In the genomic region with DNA sequence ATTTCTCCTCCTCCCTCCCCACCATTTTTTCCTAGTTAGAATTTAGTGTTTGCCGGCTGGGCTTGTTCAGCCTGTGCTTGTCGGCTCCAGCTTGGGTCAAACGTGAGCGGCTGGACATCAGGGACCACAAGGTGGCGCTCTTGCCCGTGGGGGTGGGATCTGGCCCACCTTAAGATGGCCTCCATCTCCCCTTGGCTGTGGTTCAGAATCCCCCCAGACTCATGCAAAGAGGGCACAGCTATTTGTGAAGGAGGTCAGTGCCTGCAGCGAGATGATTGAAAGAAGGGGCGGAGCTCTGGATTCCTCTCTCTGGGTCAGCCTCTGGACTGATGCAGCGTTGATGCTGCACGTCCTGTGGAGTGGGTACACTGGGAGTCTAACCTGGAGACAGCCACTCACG, we compare ENCODE assay signal across 8 cellular contexts.
A peak's percentile ranks its signal among the peaks of the same experiment; 100 is the strongest.
DNase-seq lines count a peak whose midpoint lies in the region; ATAC-seq and TF ChIP-seq lines count a peak whose summit lies in the region.

No MANE protein-coding gene starts in this region.

- H3K36me3 Mint-ChIP-seq in activated T-helper 2 cell treated with anti-CD3 and anti-CD28 coated beads, Interferon-gamma antibody, Interleukin-2, Interleukin-4, amounts not matched to agents 10 μg/mL and 5 μg/mL and 100 μg/mL, durations not matched to agents 14 hours and 24 hours and 36 hours (ENCODE audit: low read depth) = no peaks in the 10 kb centered on the region

- H3K9me3 Mint-ChIP-seq in activated T-helper 2 cell treated with anti-CD3 and anti-CD28 coated beads, Interferon-gamma antibody, Interleukin-2, Interleukin-4, amounts not matched to agents 10 μg/mL and 5 μg/mL and 100 μg/mL, durations not matched to agents 14 hours and 24 hours and 36 hours = no peaks in the 10 kb centered on the region

- TF ChIP-seq CTCF in adrenal gland (IDR thresholded peaks at IDR 0.05) = peak; percentile 27 to 59 (median 48)
- TF ChIP-seq CTCF in upper lobe of left lung (IDR thresholded peaks at IDR 0.05) = peak in 5 of 6 experiments; percentile 20 to 42 (median 39)

- intact Hi-C loops in adrenal gland (cut with DNase I) = no loop called here
- intact Hi-C loops in activated T-helper 2 cell treated with anti-CD3 and anti-CD28 coated beads, Interferon-gamma antibody, Interleukin-2, Interleukin-4, amounts not matched to agents 10 μg/mL and 5 μg/mL and 100 μg/mL, durations not matched to agents 14 hours and 24 hours and 36 hours (cut with micrococcal nuclease) = no loop called here

- H3K27me3 ChIP-seq in adrenal gland (no peaks in the 10 kb centered on the region), upper lobe of left lung (no peaks in the 10 kb centered on the region)

- TF ChIP-seq POLR2A in adrenal gland (IDR thresholded peaks at IDR 0.05) = no peak
- TF ChIP-seq POLR2A in upper lobe of left lung (IDR thresholded peaks at IDR 0.05) = no peak

- peaks cover 2% of the 10 kb centered on the region for H3K4me1 Mint-ChIP-seq in activated T-helper 2 cell treated with anti-CD3 and anti-CD28 coated beads, Interferon-gamma antibody, Interleukin-2, Interleukin-4, amounts not matched to agents 10 μg/mL and 5 μg/mL and 100 μg/mL, durations not matched to agents 14 hours and 24 hours and 36 hours (ENCODE audit: low read depth)

- H3K27me3 Mint-ChIP-seq in activated T-helper 2 cell treated with anti-CD3 and anti-CD28 coated beads, Interferon-gamma antibody, Interleukin-2, Interleukin-4, amounts not matched to agents 10 μg/mL and 5 μg/mL and 100 μg/mL, durations not matched to agents 14 hours and 24 hours and 36 hours (ENCODE audit: low read depth) = no peaks in the 10 kb centered on the region

- 36 to 48% (median 40%) methylated on average over 10 to 11 of the region's 11 CpGs for WGBS in adrenal gland, 4 donors
- WGBS in upper lobe of left lung, 2 donors = 26 to 32% methylated on average over 11 of the region's 11 CpGs

- ATAC-seq in upper lobe of left lung (ENCODE audit: low FRiP score in 2 of 2) = peak in 1 of 2 donors; percentile 37
- no peak for ATAC-seq in HG03442 (IDR thresholded peaks at IDR 0.05; ENCODE audit: unreplicated experiment)

- no peaks in the 10 kb centered on the region for H3K9me3 ChIP-seq in adrenal gland (replicated peaks in 1 of 3)
- peaks cover 0 to 4% (median 2%) of the 10 kb centered on the region in 4 donors for H3K9me3 ChIP-seq in upper lobe of left lung

- DNase-seq in activated T-cell treated with anti-CD3 and anti-CD28 coated beads, Interleukin-2, amount 50 U/mL, for 48 hours = peak; percentile 33 to 39
- DNase-seq in activated T-cell treated with anti-CD3 and anti-CD28 coated beads for 4 hours (no peak), adrenal gland (peak in 5 of 7 donors; percentile 10 to 53 (median 14)), islet precursor cell (peak; percentile 81), upper lobe of left lung (peak in 1 of 2 donors; percentile 20), NCI-H2029 (lab: John Stamatoyannopoulos, UW) (no peak)
- no peak for DNase-seq in activated T-helper 2 cell treated with anti-CD3 and anti-CD28 coated beads, Interferon-gamma antibody, Interleukin-2, Interleukin-4, amounts not matched to agents 10 μg/mL and 5 μg/mL and 100 μg/mL, durations not matched to agents 14 hours and 24 hours and 36 hours (ENCODE audit: low spot score)

- H3K4me3 Mint-ChIP-seq in activated T-helper 2 cell treated with anti-CD3 and anti-CD28 coated beads, Interferon-gamma antibody, Interleukin-2, Interleukin-4, amounts not matched to agents 10 μg/mL and 5 μg/mL and 100 μg/mL, durations not matched to agents 14 hours and 24 hours and 36 hours (ENCODE audit: low read depth) = no peak overlapping the region

- no peak for TF ChIP-seq EP300 in upper lobe of left lung (IDR thresholded peaks at IDR 0.05)

- H3K4me3 ChIP-seq in adrenal gland (no peak overlapping the region), upper lobe of left lung (no peak overlapping the region)

- H3K4me1 ChIP-seq in adrenal gland (replicated peaks in 1 of 2) (no peaks in the 10 kb centered on the region), upper lobe of left lung (no peaks in the 10 kb centered on the region)

- H3K27ac ChIP-seq in adrenal gland = no peak overlapping the region
- H3K27ac ChIP-seq in upper lobe of left lung = no peak overlapping the region

- H3K36me3 ChIP-seq in adrenal gland (replicated peaks in 1 of 2) (no peaks in the 10 kb centered on the region), upper lobe of left lung (no peaks in the 10 kb centered on the region)

- no peak overlapping the region for H3K27ac Mint-ChIP-seq in activated T-helper 2 cell treated with anti-CD3 and anti-CD28 coated beads, Interferon-gamma antibody, Interleukin-2, Interleukin-4, amounts not matched to agents 10 μg/mL and 5 μg/mL and 100 μg/mL, durations not matched to agents 14 hours and 24 hours and 36 hours

Comparison
In these comparisons a context has a peak if more than half of its experiments do, and no peak if none do; other contexts are left out.
1. DNase-seq: peak in activated T-cell treated with anti-CD3 and anti-CD28 coated beads, Interleukin-2, amount 50 U/mL, for 48 hours (2 of 2), adrenal gland (5 of 7) and islet precursor cell (single experiment); none in activated T-cell treated with anti-CD3 and anti-CD28 coated beads for 4 hours (single experiment), activated T-helper 2 cell treated with anti-CD3 and anti-CD28 coated beads, Interferon-gamma antibody, Interleukin-2, Interleukin-4, amounts not matched to agents 10 μg/mL and 5 μg/mL and 100 μg/mL, durations not matched to agents 14 hours and 24 hours and 36 hours (single experiment) and NCI-H2029 (single experiment).